Comparison of ENCODE assay signal across 8 cellular contexts in the genomic region with DNA sequence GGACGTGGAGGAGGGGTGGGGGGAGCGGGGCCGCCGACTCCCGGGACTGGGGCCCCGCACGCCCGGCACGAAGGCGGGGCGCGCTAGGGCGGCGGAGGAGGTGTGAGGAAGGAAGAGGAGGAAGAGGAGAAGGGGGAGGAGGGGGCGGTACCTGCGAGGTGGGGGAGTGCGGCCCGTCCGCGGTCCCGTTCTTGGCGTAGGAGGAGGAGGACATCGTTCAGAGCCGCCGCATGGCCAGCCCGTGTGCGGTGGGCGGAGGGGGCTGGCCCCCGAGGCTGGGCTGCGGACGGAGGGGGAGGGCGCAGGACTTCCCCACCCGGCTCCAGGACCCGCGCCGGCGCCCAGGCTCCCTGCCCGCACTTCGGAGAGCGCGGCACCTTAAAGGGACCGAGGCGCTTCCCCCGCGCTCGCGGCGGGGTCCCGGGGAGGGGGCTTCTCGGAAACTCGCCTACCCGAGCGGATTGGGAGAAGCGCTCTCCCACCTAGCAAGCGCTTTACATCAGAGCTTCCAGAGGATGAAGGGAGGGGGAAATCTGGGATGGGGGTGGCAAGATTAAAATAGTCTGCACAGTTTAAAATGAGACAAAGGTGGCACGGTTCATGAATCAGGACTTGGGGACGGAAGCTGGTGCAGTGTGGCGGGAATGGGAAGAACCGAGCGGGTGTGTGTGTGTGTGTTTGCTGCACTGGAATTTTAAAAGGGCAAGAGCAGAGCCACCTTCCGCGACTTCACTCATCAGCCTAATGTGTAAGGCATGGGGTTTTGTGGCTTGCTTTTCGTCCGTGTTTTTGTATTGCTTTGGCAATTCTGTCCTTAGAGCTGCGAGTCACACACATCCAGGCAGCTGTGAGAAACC. TPM values are rescaled to one million over a fixed set of nuclear protein-coding genes. Genes with fewer than 3 reads are reported as not detected.
DNase-seq lines count a peak whose midpoint lies in the region; FAIRE-seq and TF ChIP-seq lines count a peak whose summit lies in the region.

TSS of gene CACNB4 (minus strand) at position 247 of the 857 bp plus-strand sequence.

- peak; percentile 67 for DNase-seq in NB4 (ENCODE audit: low read depth)
- no peak for DNase-seq in astrocyte (ENCODE audit: low read depth)
- DNase-seq in SHP77 treated with DMSO at 0.1 percent for 48 hours (lab: John Stamatoyannopoulos, UW) = no peak
- DNase-seq in RPMI8226 = no peak

- H2AFZ ChIP-seq in astrocyte (ENCODE audit: low read depth, low read length) = peak within 1 kb of the TSS; percentile 56

- H3K4me3 ChIP-seq in BLaER1 treated with 17β-estradiol and CSF1 and Interleukin-3, amounts not matched to agents 10 nM and 100 nM = peak within 1 kb of the TSS; percentile 58 to 76 (median 66)
- H3K4me3 ChIP-seq in NB4 (ENCODE audit: low read depth, low read length) = peak within 1 kb of the TSS; percentile 67
- peak within 1 kb of the TSS; percentile 47 for H3K4me3 ChIP-seq in astrocyte (ENCODE audit: insufficient read depth, low read depth, low read length)
- peak within 1 kb of the TSS; percentile 84 for H3K4me3 ChIP-seq in iPS-18a (ENCODE audit: low read length)
- peak within 1 kb of the TSS; percentile 37 to 68 (median 45) for H3K4me3 ChIP-seq in skin epidermis

- H3K79me2 ChIP-seq in astrocyte (ENCODE audit: insufficient read depth, low read length) = no peaks in the 10 kb centered on the region

- peaks cover 0 to 22% (median 5%) of the 10 kb centered on the region in 11 experiments; a peak in 6 of 22 replicates for H4K20me1 ChIP-seq in BLaER1 treated with 17β-estradiol and CSF1 and Interleukin-3, amounts not matched to agents 10 nM and 100 nM
- no peaks in the 10 kb centered on the region for H4K20me1 ChIP-seq in astrocyte (ENCODE audit: insufficient read depth, low read length)

- H3K9me3 Mint-ChIP-seq in astrocyte (ENCODE audit: unreplicated experiment) = no peaks in the 10 kb centered on the region

- peaks cover 5% of the 10 kb centered on the region for H3K4me1 Mint-ChIP-seq in astrocyte (ENCODE audit: low read depth, unreplicated experiment)

- no peaks in the 10 kb centered on the region for H3K36me3 Mint-ChIP-seq in astrocyte (ENCODE audit: low read depth, unreplicated experiment)

- H3K4me1 ChIP-seq in BLaER1 treated with 17β-estradiol and CSF1 and Interleukin-3, amounts not matched to agents 10 nM and 100 nM = peaks cover 4 to 22% (median 14%) of the 10 kb centered on the region in 10 experiments; a peak in 17 of 20 replicates
- H3K4me1 ChIP-seq in astrocyte (ENCODE audit: insufficient read depth, low read length) (peaks cover 12% of the 10 kb centered on the region), iPS-18a (ENCODE audit: control insufficient read depth, low read depth, low read length) (peaks cover 11% of the 10 kb centered on the region)

- H3K4me3 Mint-ChIP-seq in astrocyte (ENCODE audit: unreplicated experiment) = peak within 1 kb of the TSS; percentile 85

- H3K36me3 ChIP-seq in BLaER1 treated with 17β-estradiol and CSF1 and Interleukin-3, amounts not matched to agents 10 nM and 100 nM = no peaks in the 10 kb centered on the region
- H3K36me3 ChIP-seq in astrocyte (ENCODE audit: insufficient read depth, low read length) (no peaks in the 10 kb centered on the region), iPS-18a (ENCODE audit: control insufficient read depth, low read depth, low read length) (no peaks in the 10 kb centered on the region)

- TF ChIP-seq POLR2A in GM19099 (IDR thresholded peaks at IDR 0.05; ENCODE audit: extremely low read depth, insufficient read length, low read depth) (peak; percentile 23), NB4 (IDR thresholded peaks at IDR 0.05; ENCODE audit: extremely low read depth, insufficient read length) (no peak)

- H3K4me2 ChIP-seq in BLaER1 treated with 17β-estradiol and CSF1 and Interleukin-3, amounts not matched to agents 10 nM and 100 nM = peak within 1 kb of the TSS; percentile 87 to 100 (median 98)
- peak within 1 kb of the TSS; percentile 88 for H3K4me2 ChIP-seq in astrocyte (ENCODE audit: low read length)

- no peak for FAIRE-seq in astrocyte (lab: Jason Lieb, UNC)

- H3K9me3 ChIP-seq in BLaER1 treated with 17β-estradiol and CSF1 and Interleukin-3, amounts not matched to agents 10 nM and 100 nM (replicated peaks in 1 of 11) = no peaks in the 10 kb centered on the region
- no peaks in the 10 kb centered on the region for H3K9me3 ChIP-seq in astrocyte (ENCODE audit: insufficient read depth, low read depth, low read length)
- no peaks in the 10 kb centered on the region for H3K9me3 ChIP-seq in iPS-18a (ENCODE audit: control insufficient read depth, low read depth, low read length)

- H3K27me3 ChIP-seq in BLaER1 treated with 17β-estradiol and CSF1 and Interleukin-3, amounts not matched to agents 10 nM and 100 nM = peaks cover 52 to 77% (median 67%) of the 10 kb centered on the region in 11 experiments
- H3K27me3 ChIP-seq in astrocyte (ENCODE audit: insufficient read depth, low read length) (peaks cover 53% of the 10 kb centered on the region), iPS-18a (ENCODE audit: control insufficient read depth, insufficient read depth, low read length) (peaks cover 70% of the 10 kb centered on the region)

- TF ChIP-seq CTCF in NB4 (IDR thresholded peaks at IDR 0.05; ENCODE audit: low read depth, low read length) (no peak), astrocyte (IDR thresholded peaks at IDR 0.05; ENCODE audit: insufficient read depth, low read depth, low read length) (no peak)

- no peak within 1 kb of the TSS for H3K27ac Mint-ChIP-seq in astrocyte (ENCODE audit: unreplicated experiment)

- peaks cover 47% of the 10 kb centered on the region for H3K27me3 Mint-ChIP-seq in astrocyte (ENCODE audit: low read depth, unreplicated experiment)

- peak within 1 kb of the TSS; percentile 26 to 77 (median 56); a peak in 21 of 22 replicates for H3K9ac ChIP-seq in BLaER1 treated with 17β-estradiol and CSF1 and Interleukin-3, amounts not matched to agents 10 nM and 100 nM
- peak within 1 kb of the TSS; percentile 36 for H3K9ac ChIP-seq in astrocyte (ENCODE audit: low read length)
- peak within 1 kb of the TSS; percentile 51 for H3K9ac ChIP-seq in iPS-18a (ENCODE audit: low read length)

- no peak within 1 kb of the TSS; a peak in 1 of 22 replicates for H3K27ac ChIP-seq in BLaER1 treated with 17β-estradiol and CSF1 and Interleukin-3, amounts not matched to agents 10 nM and 100 nM
- H3K27ac ChIP-seq in astrocyte (ENCODE audit: low read depth, low read length) (no peak within 1 kb of the TSS), iPS-18a (ENCODE audit: low read length) (no peak within 1 kb of the TSS), skin epidermis (peak within 1 kb of the TSS in 13 of 21 experiments; percentile 20 to 84 (median 73))

RNA-seq across cellular contexts. Expression of gene CACNB4, which starts in this region (rescaled TPM):
- 1.8 and 2.9 TPM in 2 replicates for total RNA-seq in astrocyte

Comparison
In these comparisons a context has a peak if more than half of its experiments do, and no peak if none do; other contexts are left out.
1. H3K27ac ChIP-seq: peak in skin epidermis (13 of 21); none in BLaER1 treated with 17β-estradiol and CSF1 and Interleukin-3, amounts not matched to agents 10 nM and 100 nM (0 of 11), astrocyte (single experiment) and iPS-18a (single experiment).
2. Peak in every context shown above with its lines, with median percentiles within 50 percentile points of each other: H3K4me3 ChIP-seq and H3K9ac ChIP-seq.